Comparison of ENCODE assay signal across 19 cellular contexts in the genomic region with DNA sequence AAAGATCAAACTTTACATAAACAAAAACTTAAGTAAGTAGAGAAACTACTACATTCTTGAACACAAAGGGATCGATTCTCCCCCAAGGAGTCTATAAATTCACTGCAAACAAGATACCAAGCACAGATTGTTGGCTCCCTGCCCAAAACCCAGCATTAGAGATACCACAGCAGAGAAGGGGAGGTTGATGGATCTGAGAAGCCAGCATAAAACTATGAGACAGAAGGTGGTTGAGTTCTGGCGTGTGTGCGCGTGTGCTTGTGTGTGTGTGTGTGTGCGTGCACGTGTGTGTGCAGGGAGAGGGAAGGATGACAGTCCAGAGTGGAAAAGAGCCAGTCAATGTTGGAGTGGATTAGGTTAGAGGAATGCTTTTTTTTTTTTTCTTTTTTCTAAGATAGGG.
DNase-seq lines count a peak whose midpoint lies in the region; ATAC-seq and TF ChIP-seq lines count a peak whose summit lies in the region.
"Had no signal": no experiment of that assay in that cellular context is flagged by ENCODE, and none has a peak within 500 bp of the region (broad histone marks: within the 10 kb centered on the region; RNA-seq: fewer than 3 reads in every experiment).

No MANE protein-coding gene starts in this region.

- H3K27me3 ChIP-seq in foreskin keratinocyte, result peaks cover 75% of the 10 kb centered on the region

- H3K4me1 ChIP-seq in foreskin keratinocyte, result no peaks in the 10 kb centered on the region
- H3K4me1 ChIP-seq: heart left ventricle, spleen, tibial artery had no signal

- DNase-seq in COR-L47 (lab: John Stamatoyannopoulos, UW) (peak; percentile 45), DMS79 treated with DMSO at 0.1 percent for 48 hours (lab: John Stamatoyannopoulos, UW) (peak; percentile 71), NCI-H2227 treated with DMSO at 0.1 percent for 48 hours (lab: John Stamatoyannopoulos, UW) (peak; percentile 12), glutamatergic neuron (no peak), foreskin keratinocyte (no peak), AG20443 (ENCODE audit: low spot score) (no peak), progenitor cell of endocrine pancreas (ENCODE audit: low spot score, unreplicated experiment) (no peak)
- DNase-seq: activated CD4-positive, alpha-beta T cell treated with anti-CD3 and anti-CD28 coated beads, Interleukin-2, amount 50 U/mL, for 48 hours; effector CD8-positive, alpha-beta T cell; mesendoderm; NCI-H1048; spleen had no signal

- H3K36me3 Mint-ChIP-seq in glutamatergic neuron (ENCODE audit: unreplicated experiment), result peaks cover 4% of the 10 kb centered on the region
- no peaks in the 10 kb centered on the region for H3K36me3 Mint-ChIP-seq in progenitor cell of endocrine pancreas (ENCODE audit: insufficient read depth)

- ATAC-seq in HG03095 (IDR thresholded peaks at IDR 0.05; ENCODE audit: unreplicated experiment) (no peak), foreskin keratinocyte (no peak)
- ATAC-seq: GM23338, heart left ventricle had no signal

- no peaks in the 10 kb centered on the region for H3K9me3 Mint-ChIP-seq in glutamatergic neuron (ENCODE audit: unreplicated experiment)
- H3K9me3 Mint-ChIP-seq in progenitor cell of endocrine pancreas (ENCODE audit: low read depth), result no peaks in the 10 kb centered on the region
- H3K9me3 Mint-ChIP-seq: GM23338 had no signal

- H3K27me3 Mint-ChIP-seq in glutamatergic neuron (ENCODE audit: unreplicated experiment) (peaks cover 1% of the 10 kb centered on the region), progenitor cell of endocrine pancreas (peaks cover 19% of the 10 kb centered on the region)

- TF ChIP-seq CTCF in glutamatergic neuron (IDR thresholded peaks at IDR 0.05; ENCODE audit: partially characterized antibody, unreplicated experiment) (no peak), foreskin keratinocyte (conservative IDR thresholded peaks at IDR 0.05) (no peak), progenitor cell of endocrine pancreas (IDR thresholded peaks at IDR 0.05; ENCODE audit: unreplicated experiment) (no peak)

- H3K4me3 Mint-ChIP-seq in glutamatergic neuron (ENCODE audit: unreplicated experiment) (peak overlapping the region; percentile 10), progenitor cell of endocrine pancreas (ENCODE audit: low read depth) (no peak overlapping the region)
- H3K4me3 Mint-ChIP-seq: GM23338, nephron had no signal

- peak overlapping the region; percentile 71 for H3K27ac Mint-ChIP-seq in glutamatergic neuron (ENCODE audit: unreplicated experiment)
- H3K27ac Mint-ChIP-seq in progenitor cell of endocrine pancreas, result no peak overlapping the region
- H3K27ac Mint-ChIP-seq: GM23338, nephron had no signal

- no peak overlapping the region for H3K27ac ChIP-seq in foreskin keratinocyte
- H3K27ac ChIP-seq: heart left ventricle, KMS-11, RWPE1, spleen, tibial artery had no signal

- H3K4me1 Mint-ChIP-seq in glutamatergic neuron (ENCODE audit: low read depth, unreplicated experiment) (peaks cover 6% of the 10 kb centered on the region), progenitor cell of endocrine pancreas (ENCODE audit: low read depth) (peaks cover 1% of the 10 kb centered on the region)

Comparison
In these comparisons a context has a peak if more than half of its experiments do, and no peak if none do; other contexts are left out.
1. DNase-seq: peak in COR-L47 (single experiment), DMS79 treated with DMSO at 0.1 percent for 48 hours (single experiment) and NCI-H2227 treated with DMSO at 0.1 percent for 48 hours (single experiment); none in glutamatergic neuron (single experiment), foreskin keratinocyte (0 of 2), AG20443 (single experiment) and progenitor cell of endocrine pancreas (single experiment).